In the genomic region with DNA sequence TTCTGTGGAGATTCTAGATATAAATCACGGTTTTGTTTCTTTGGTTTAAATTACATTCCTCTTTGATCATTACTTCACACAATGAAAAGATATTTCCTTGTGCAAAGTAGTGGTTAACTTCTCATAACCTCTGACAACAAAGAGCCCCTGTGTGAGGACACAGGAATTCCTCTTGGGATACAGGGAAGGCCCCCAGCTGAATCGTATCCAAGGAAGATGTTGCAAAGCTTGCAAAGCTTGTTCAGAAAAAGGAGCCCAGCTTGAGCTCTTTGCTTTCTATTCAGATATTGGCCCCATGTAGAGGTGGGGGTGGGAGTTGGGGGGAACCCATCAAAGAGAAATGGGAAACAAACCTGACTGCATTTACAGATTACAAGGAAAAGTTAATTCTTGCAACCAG, we compare ENCODE assay signal across 26 cellular contexts.
DNase-seq lines count a peak whose midpoint lies in the region; ATAC-seq and TF ChIP-seq lines count a peak whose summit lies in the region.
"Had no signal": no experiment of that assay in that cellular context is flagged by ENCODE, and none has a peak within 500 bp of the region (broad histone marks: within the 10 kb centered on the region; RNA-seq: fewer than 3 reads in every experiment).

No MANE protein-coding gene starts in this region.

- intact Hi-C loops in A673 (cut with micrococcal nuclease; ENCODE audit: unreplicated experiment) = no loop called here

- H3K27ac ChIP-seq in A673 (ENCODE audit: low read depth, low read length, poor library complexity, severe bottlenecking) = no peak overlapping the region
- no peak overlapping the region for H3K27ac ChIP-seq in gastroesophageal sphincter
- H3K27ac ChIP-seq: C4-2B, right atrium auricular region, uterus had no signal

- H2AFZ ChIP-seq in neuron (ENCODE audit: low read depth, low read length) = peak overlapping the region; percentile 1

- DNase-seq in H7 = peak; percentile 57
- peak; percentile 41 for DNase-seq in amniotic epithelial cell (ENCODE audit: low read depth)
- DNase-seq in glomerular visceral epithelial cell (ENCODE audit: extremely low spot score) = peak; percentile 23
- DNase-seq in central memory CD4-positive, alpha-beta T cell = no peak
- DNase-seq in activated CD4-positive, alpha-beta T cell treated with anti-CD3 and anti-CD28 coated beads, Interleukin-2, amount 10 ng/mL, durations not matched to agents 7 days and 5 days = no peak
- no peak for DNase-seq in A673 (ENCODE audit: low spot score)
- DNase-seq: ACHN; activated CD8-positive, alpha-beta memory T cell treated with anti-CD3 and anti-CD28 coated beads, Interleukin-2, amount 50 U/mL, for 4 hours; activated naive CD8-positive, alpha-beta T cell treated with anti-CD3 and anti-CD28 coated beads for 36 hours; DMS 273 treated with DMSO at 0.1 percent for 48 hours; foreskin fibroblast; hippocampal formation; left colon; MG63; NCI-H1436 treated with DMSO at 0.1 percent for 48 hours; NCI-H2171 treated with DMSO at 0.1 percent for 48 hours; SIG-M5; stimulated activated CD8-positive, alpha-beta memory T cell treated with anti-CD3 and anti-CD28 coated beads, Interleukin-4, amount 100 ng/mL, for 48 hours; T-helper 17 cell; uterus had no signal

- H3K27me3 Mint-ChIP-seq in activated CD4-positive, alpha-beta T cell treated with anti-CD3 and anti-CD28 coated beads, Interleukin-2, amount 10 ng/mL, durations not matched to agents 7 days and 5 days = no peaks in the 10 kb centered on the region
- H3K27me3 Mint-ChIP-seq: activated naive CD8-positive, alpha-beta T cell treated with anti-CD3 and anti-CD28 coated beads for 36 hours; dendritic cell treated with granulocyte-macrophage colony-stimulating factor and Interleukin-4, amounts not matched to agents 40 ng/mL and 50 ng/mL, for 4 days; T-helper 17 cell had no signal

- no peaks in the 10 kb centered on the region for H3K27me3 ChIP-seq in H7 (ENCODE audit: control insufficient read depth, insufficient read depth, low read length)
- H3K27me3 ChIP-seq in neuron (ENCODE audit: insufficient read depth, low read length) = peaks cover 4% of the 10 kb centered on the region
- H3K27me3 ChIP-seq in A673 (replicated peaks; ENCODE audit: insufficient read depth, low read depth, low read length, poor library complexity) = peaks cover 11% of the 10 kb centered on the region
- no peaks in the 10 kb centered on the region for H3K27me3 ChIP-seq in gastroesophageal sphincter
- H3K27me3 ChIP-seq: MG63, right atrium auricular region, uterus had no signal

- H3K9me3 Mint-ChIP-seq in activated CD4-positive, alpha-beta T cell treated with anti-CD3 and anti-CD28 coated beads, Interleukin-2, amount 10 ng/mL, durations not matched to agents 7 days and 5 days = peaks cover under 1% of the 10 kb centered on the region
- H3K9me3 Mint-ChIP-seq: activated T-helper 2 cell treated with anti-CD3 and anti-CD28 coated beads, Interferon-gamma antibody, Interleukin-2, Interleukin-4, amounts not matched to agents 10 μg/mL and 5 μg/mL and 100 μg/mL, durations not matched to agents 14 hours and 24 hours and 36 hours had no signal

- no peak overlapping the region for H3K4me3 Mint-ChIP-seq in activated CD4-positive, alpha-beta T cell treated with anti-CD3 and anti-CD28 coated beads, Interleukin-2, amount 10 ng/mL, durations not matched to agents 7 days and 5 days
- H3K4me3 Mint-ChIP-seq: activated naive CD8-positive, alpha-beta T cell treated with anti-CD3 and anti-CD28 coated beads for 36 hours; dendritic cell treated with granulocyte-macrophage colony-stimulating factor and Interleukin-4, amounts not matched to agents 40 ng/mL and 50 ng/mL, for 4 days; T-helper 17 cell had no signal

- WGBS in gastroesophageal sphincter (ENCODE audit: low coverage in 1 of 2), 2 donors = 28 to 49% methylated on average over 2 of the region's 2 CpGs

- no peak for TF ChIP-seq EP300 in gastroesophageal sphincter (IDR thresholded peaks at IDR 0.05)

- BruUV-seq in A673 (replicated peaks; lab: Mats Ljungman, UMichigan) = no TSS peak

- H3K9me3 ChIP-seq in neuron (ENCODE audit: low read length) (no peaks in the 10 kb centered on the region), A673 (ENCODE audit: low read depth, low read length, poor library complexity, severe bottlenecking) (no peaks in the 10 kb centered on the region), gastroesophageal sphincter (no peaks in the 10 kb centered on the region)
- H3K9me3 ChIP-seq: MG63, right atrium auricular region, uterus had no signal

- CTCF ChIA-PET in activated CD4-positive, alpha-beta T cell treated with anti-CD3 and anti-CD28 coated beads, Interleukin-2, amount 10 ng/mL, durations not matched to agents 7 days and 5 days (lab: Charles Lee) = no interaction called here
- CTCF ChIA-PET in A673 (lab: Charles Lee) = no interaction called here

- H3K4me1 ChIP-seq in neuron (ENCODE audit: insufficient read depth, low read length) = peaks cover 23% of the 10 kb centered on the region
- H3K4me1 ChIP-seq in A673 (ENCODE audit: insufficient read depth, low read length, poor library complexity, severe bottlenecking) = no peaks in the 10 kb centered on the region
- H3K4me1 ChIP-seq in gastroesophageal sphincter = no peaks in the 10 kb centered on the region
- H3K4me1 ChIP-seq: right atrium auricular region, uterus had no signal

- H3K36me3 ChIP-seq in H7 (replicated peaks; ENCODE audit: control insufficient read depth, insufficient read depth, low read length) = no peaks in the 10 kb centered on the region
- H3K36me3 ChIP-seq in neuron (ENCODE audit: insufficient read depth, low read length) = no peaks in the 10 kb centered on the region
- H3K36me3 ChIP-seq in A673 (ENCODE audit: insufficient read depth, low read length, poor library complexity, severe bottlenecking) = no peaks in the 10 kb centered on the region
- H3K36me3 ChIP-seq in gastroesophageal sphincter = no peaks in the 10 kb centered on the region
- H3K36me3 ChIP-seq: MG63, right atrium auricular region, uterus had no signal

- TF ChIP-seq POLR2A in gastroesophageal sphincter (IDR thresholded peaks at IDR 0.05) = no peak

- H3K36me3 Mint-ChIP-seq in activated CD4-positive, alpha-beta T cell treated with anti-CD3 and anti-CD28 coated beads, Interleukin-2, amount 10 ng/mL, durations not matched to agents 7 days and 5 days (ENCODE audit: low read depth) = no peaks in the 10 kb centered on the region
- H3K36me3 Mint-ChIP-seq: activated naive CD8-positive, alpha-beta T cell treated with anti-CD3 and anti-CD28 coated beads for 36 hours had no signal

- no peak overlapping the region for H3K27ac Mint-ChIP-seq in activated CD4-positive, alpha-beta T cell treated with anti-CD3 and anti-CD28 coated beads, Interleukin-2, amount 10 ng/mL, durations not matched to agents 7 days and 5 days
- H3K27ac Mint-ChIP-seq: activated naive CD8-positive, alpha-beta T cell treated with anti-CD3 and anti-CD28 coated beads for 36 hours; activated T-helper 2 cell treated with anti-CD3 and anti-CD28 coated beads, Interferon-gamma antibody, Interleukin-2, Interleukin-4, amounts not matched to agents 10 μg/mL and 5 μg/mL and 100 μg/mL, durations not matched to agents 14 hours and 24 hours and 36 hours; dendritic cell treated with granulocyte-macrophage colony-stimulating factor and Interleukin-4, amounts not matched to agents 40 ng/mL and 50 ng/mL, for 4 days; T-helper 17 cell had no signal

- H3K4me3 ChIP-seq in H7 (ENCODE audit: insufficient read depth, low read depth, low read length) (no peak overlapping the region), neuron (ENCODE audit: low read length) (no peak overlapping the region), A673 (ENCODE audit: low read depth, low read length, poor library complexity, severe bottlenecking) (no peak overlapping the region), gastroesophageal sphincter (no peak overlapping the region)
- H3K4me3 ChIP-seq: MG63, right atrium auricular region, uterus had no signal

- no peak for ATAC-seq in gastroesophageal sphincter
- ATAC-seq: left colon, T-helper 17 cell had no signal

- H3K4me1 Mint-ChIP-seq in activated CD4-positive, alpha-beta T cell treated with anti-CD3 and anti-CD28 coated beads, Interleukin-2, amount 10 ng/mL, durations not matched to agents 7 days and 5 days = no peaks in the 10 kb centered on the region
- H3K4me1 Mint-ChIP-seq: activated naive CD8-positive, alpha-beta T cell treated with anti-CD3 and anti-CD28 coated beads for 36 hours; T-helper 17 cell had no signal

- TF ChIP-seq CTCF in A673 (conservative IDR thresholded peaks at IDR 0.05; ENCODE audit: low read depth, low read length) = no peak
- no peak for TF ChIP-seq CTCF in gastroesophageal sphincter (IDR thresholded peaks at IDR 0.05)

- POLR2A ChIA-PET in activated CD4-positive, alpha-beta T cell treated with anti-CD3 and anti-CD28 coated beads, Interleukin-2, amount 10 ng/mL, durations not matched to agents 7 days and 5 days (lab: Charles Lee) = no interaction called here
- POLR2A ChIA-PET in A673 (lab: Charles Lee; ENCODE audit: low non-redundant PET) = no interaction called here

Comparison
In these comparisons a context has a peak if more than half of its experiments do, and no peak if none do; other contexts are left out.
1. DNase-seq: peak in H7 (single experiment), amniotic epithelial cell (single experiment) and glomerular visceral epithelial cell (single experiment); none in central memory CD4-positive, alpha-beta T cell (single experiment), activated CD4-positive, alpha-beta T cell treated with anti-CD3 and anti-CD28 coated beads, Interleukin-2, amount 10 ng/mL, durations not matched to agents 7 days and 5 days (single experiment) and A673 (single experiment).